17 cellular contexts compared by ENCODE assay signal in genomic region chr3:114332342-114333179, GRCh38. TPM values are rescaled to one million over a fixed set of nuclear protein-coding genes. Genes with fewer than 3 reads are reported as not detected.
A peak's percentile ranks its signal among the peaks of the same experiment; 100 is the strongest.
DNase-seq lines count a peak whose midpoint lies in the region; ATAC-seq, FAIRE-seq and TF ChIP-seq lines count a peak whose summit lies in the region.
"Had no signal": no experiment of that assay in that cellular context is flagged by ENCODE, and none has a peak within 500 bp of the region (broad histone marks: within the 10 kb centered on the region; RNA-seq: fewer than 3 reads in every experiment).

No MANE protein-coding gene starts in this region.

- CTCF ChIA-PET in CD8-positive, alpha-beta T cell (lab: Charles Lee): no interaction called here

- no peaks in the 10 kb centered on the region for H3K27me3 ChIP-seq in CD8-positive, alpha-beta T cell (ENCODE audit: insufficient read depth, low read length)
- H3K27me3 ChIP-seq in pancreas: no peaks in the 10 kb centered on the region
- H3K27me3 ChIP-seq: neutrophil, thyroid gland had no signal

- H3K36me3 ChIP-seq in CD8-positive, alpha-beta T cell (ENCODE audit: insufficient read depth, low read length): no peaks in the 10 kb centered on the region
- H3K36me3 ChIP-seq in pancreas: peaks cover 0 to 6% (median 0%) of the 10 kb centered on the region in 3 donors
- H3K36me3 ChIP-seq: neutrophil, thyroid gland had no signal

- WGBS in pancreas, 2 donors: 90 to 95% methylated on average over 5 of the region's 5 CpGs

- peaks cover 38% of the 10 kb centered on the region for H3K36me3 Mint-ChIP-seq in CD8-positive, alpha-beta T cell

- FAIRE-seq in pancreas (lab: Jason Lieb, UNC) (no peak), frontal cortex (lab: Jason Lieb, UNC) (no peak)
- FAIRE-seq: endothelial cell of umbilical vein had no signal

- peak overlapping the region; percentile 90 for H3K27ac Mint-ChIP-seq in CD8-positive, alpha-beta T cell

- no peak for TF ChIP-seq CTCF in CD8-positive, alpha-beta T cell (IDR thresholded peaks at IDR 0.05)
- TF ChIP-seq CTCF in pancreas (IDR thresholded peaks at IDR 0.05) (no peak), coronary artery (IDR thresholded peaks at IDR 0.05) (no peak)

- no peak for DNase-seq in CD8-positive, alpha-beta T cell
- DNase-seq in NK-92 treated with Interleukin-12 subunit alpha and Interleukin-12 subunit beta, amount 100 ng/mL, for 24 hours (lab: John Stamatoyannopoulos, UW): no peak
- DNase-seq in pancreas: no peak
- no peak for DNase-seq in frontal cortex (ENCODE audit: low spot score in 2 of 2)
- DNase-seq in coronary artery (ENCODE audit: low spot score): no peak
- DNase-seq: KBM-7; NCI-H82; stimulated activated CD4-positive, alpha-beta T cell treated with anti-CD3 and anti-CD28 coated beads, Interleukin-2, amount 100 ng/mL, for 24 hours; T-helper 9 cell; thyroid gland had no signal

- no peaks in the 10 kb centered on the region for H3K27me3 Mint-ChIP-seq in CD8-positive, alpha-beta T cell (ENCODE audit: low read depth)

- no peaks in the 10 kb centered on the region for H3K9me3 ChIP-seq in CD8-positive, alpha-beta T cell (ENCODE audit: low read length)
- no peaks in the 10 kb centered on the region for H3K9me3 ChIP-seq in pancreas
- H3K9me3 ChIP-seq: neutrophil, thyroid gland had no signal

- peak; percentile 51 for ATAC-seq in CD8-positive, alpha-beta T cell
- ATAC-seq in GM21367 (IDR thresholded peaks at IDR 0.05; ENCODE audit: unreplicated experiment): peak; percentile 44
- ATAC-seq in HG03442 (IDR thresholded peaks at IDR 0.05; ENCODE audit: unreplicated experiment): peak; percentile 35
- no peak for ATAC-seq in pancreas
- ATAC-seq: HCT116 had no signal

- peak overlapping the region; percentile 0 for H3K4me3 Mint-ChIP-seq in CD8-positive, alpha-beta T cell

- H3K4me3 ChIP-seq in CD8-positive, alpha-beta T cell (ENCODE audit: low read depth, low read length): no peak overlapping the region
- H3K4me3 ChIP-seq in pancreas (no peak overlapping the region), coronary artery (no peak overlapping the region)
- H3K4me3 ChIP-seq: thyroid gland had no signal

- intact Hi-C loops in CD8-positive, alpha-beta T cell (cut with DNase I, micrococcal nuclease): no loop called here
- intact Hi-C loops in pancreas (cut with DNase I): no loop called here

- H3K27ac ChIP-seq in CD8-positive, alpha-beta T cell (ENCODE audit: low read depth, low read length): no peak overlapping the region
- H3K27ac ChIP-seq in angular gyrus (ENCODE audit: low read depth, low read length) (peak overlapping the region; percentile 80), pancreas (no peak overlapping the region), coronary artery (no peak overlapping the region)
- H3K27ac ChIP-seq: C4-2B, neutrophil, thyroid gland had no signal

- no peaks in the 10 kb centered on the region for H3K9me3 Mint-ChIP-seq in CD8-positive, alpha-beta T cell

- H3K4me1 Mint-ChIP-seq in CD8-positive, alpha-beta T cell (ENCODE audit: low read depth): peaks cover 60% of the 10 kb centered on the region

- H3K4me1 ChIP-seq in CD8-positive, alpha-beta T cell (ENCODE audit: insufficient read depth, low read length): no peaks in the 10 kb centered on the region
- H3K4me1 ChIP-seq in pancreas: no peaks in the 10 kb centered on the region
- H3K4me1 ChIP-seq: thyroid gland had no signal

- POLR2A ChIA-PET in CD8-positive, alpha-beta T cell (lab: Charles Lee): no interaction called here

RNA-seq across cellular contexts. Expression of gene TIGIT, which starts 38.7 kb away (rescaled TPM):
- 1 to 10 TPM; 8.7 to 9.8 TPM for total RNA-seq in CD8-positive, alpha-beta T cell
- under 1 TPM in 4 of 6 donors, not detected in 2; 0.06 to 0.34 (median 0.21) TPM for total RNA-seq in pancreas
- under 1 TPM in 1 of 2 donors, not detected in 1; 0.05 TPM for polyA plus RNA-seq in pancreas
- total RNA-seq in frontal cortex: not detected
- total RNA-seq: endothelial cell of umbilical vein had no signal
- polyA plus RNA-seq: endothelial cell of umbilical vein had no signal

Comparison
In these comparisons a context has a peak if more than half of its experiments do, and no peak if none do; other contexts are left out.
1. ATAC-seq: peak in CD8-positive, alpha-beta T cell (single experiment), GM21367 (single experiment) and HG03442 (single experiment); none in pancreas (0 of 4).